Comparison of ENCODE assay signal across 9 cellular contexts in the genomic region with DNA sequence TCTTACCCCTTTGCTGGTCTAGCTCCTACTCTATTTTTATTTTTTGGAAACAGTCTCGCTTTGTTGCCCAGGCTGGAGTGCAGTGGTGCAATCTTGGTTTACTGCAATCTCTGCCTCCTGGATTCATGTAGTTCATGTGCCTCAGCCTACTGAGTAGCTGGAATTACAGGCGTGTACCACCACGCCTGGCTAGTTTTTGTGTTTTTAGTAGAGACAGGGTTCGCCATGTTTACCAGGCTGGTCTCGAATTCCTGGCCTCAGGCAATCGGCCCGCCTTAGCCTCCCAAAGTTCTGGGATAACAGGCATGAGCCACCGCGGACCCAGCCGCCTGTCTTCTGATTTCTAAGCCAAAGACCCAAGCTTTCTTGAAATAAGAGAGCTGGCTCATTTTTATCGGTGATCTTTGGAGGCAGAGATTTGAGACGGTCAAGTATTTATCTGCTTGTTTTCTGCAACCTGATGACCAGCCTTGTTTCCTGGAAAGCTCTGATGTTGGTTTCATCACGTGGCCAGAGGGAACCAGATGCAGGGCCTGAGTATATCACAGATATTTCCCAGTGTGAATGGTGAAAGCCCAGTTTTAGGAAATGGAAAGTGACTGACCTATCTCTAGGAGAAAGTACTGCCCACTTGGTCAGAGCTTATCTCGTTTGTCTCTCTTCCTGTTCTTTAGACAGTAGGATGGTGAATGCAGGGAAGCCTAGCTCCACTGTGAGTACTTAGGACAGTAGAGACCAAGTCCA. TPM values are rescaled to one million over a fixed set of nuclear protein-coding genes. Genes with fewer than 3 reads are reported as not detected.
DNase-seq lines count a peak whose midpoint lies in the region; ATAC-seq and TF ChIP-seq lines count a peak whose summit lies in the region.
"Had no signal": no experiment of that assay in that cellular context is flagged by ENCODE, and none has a peak within 500 bp of the region (broad histone marks: within the 10 kb centered on the region; RNA-seq: fewer than 3 reads in every experiment).

No MANE protein-coding gene starts in this region.

- H3K36me3 ChIP-seq in transverse colon: peaks cover 0 to 15% (median 5%) of the 10 kb centered on the region in 4 donors
- H3K36me3 ChIP-seq in effector memory CD4-positive, alpha-beta T cell (ENCODE audit: control insufficient read depth, insufficient read depth, low read length): peaks cover 2% of the 10 kb centered on the region

- H3K27me3 Mint-ChIP-seq in CD14-positive monocyte (ENCODE audit: low read depth in 3 of 3) (no peaks in the 10 kb centered on the region), T-cell (no peaks in the 10 kb centered on the region)
- H3K27me3 Mint-ChIP-seq in naive thymus-derived CD8-positive, alpha-beta T cell: no peaks in the 10 kb centered on the region

- CTCF ChIA-PET in T-cell (lab: Charles Lee): interaction anchor here in 1 of 2 donors (1.5 kb wide), 1 partner anchor 27 kb away, joined by 3 read pairs; no protein-coding TSS in a partner anchor

- in situ Hi-C loops in transverse colon (cut with MboI; ENCODE audit: low pct_ligation_motif_present in 1 of 4, low pct_unique_long_range_greater_than_20kb in 1 of 4, low sequenced_read_pairs in 3 of 4): no loop called here

- H3K4me1 Mint-ChIP-seq in CD14-positive monocyte (peaks cover 7% of the 10 kb centered on the region), T-cell (peaks cover 2 to 9% (median 6%) of the 10 kb centered on the region in 3 donors)
- peaks cover 4 to 18% (median 10%) of the 10 kb centered on the region in 4 donors for H3K4me1 Mint-ChIP-seq in naive thymus-derived CD8-positive, alpha-beta T cell

- DNase-seq in CD14-positive monocyte (ENCODE audit: low spot score): no peak
- no peak for DNase-seq in T-cell
- DNase-seq in fibroblast of mammary gland (ENCODE audit: low read depth): peak; percentile 65
- no peak for DNase-seq in naive thymus-derived CD8-positive, alpha-beta T cell
- no peak for DNase-seq in transverse colon
- DNase-seq in effector memory CD4-positive, alpha-beta T cell: no peak
- DNase-seq in activated naive CD4-positive, alpha-beta T cell treated with anti-CD3 and anti-CD28 coated beads, Interleukin-2, amount 50 U/mL, for 72 hours (ENCODE audit: low spot score in 2 of 2): no peak
- no peak for DNase-seq in DMS114 treated with DMSO at 0.1 percent for 48 hours (lab: John Stamatoyannopoulos, UW; ENCODE audit: unreplicated experiment)
- DNase-seq: activated gamma-delta T cell had no signal

- no peak for TF ChIP-seq POLR2A in transverse colon (IDR thresholded peaks at IDR 0.05)

- no peak for TF ChIP-seq CTCF in CD14-positive monocyte (IDR thresholded peaks at IDR 0.05)
- TF ChIP-seq CTCF in fibroblast of mammary gland (conservative IDR thresholded peaks at IDR 0.05; ENCODE audit: control insufficient read depth, insufficient read depth, low read depth, low read length): no peak
- no peak for TF ChIP-seq CTCF in transverse colon (IDR thresholded peaks at IDR 0.05)

- 50 to 83% methylated on average over 1 to 14 of the region's 14 CpGs for WGBS in transverse colon (ENCODE audit: low coverage in 1 of 2), 2 donors

- H3K9me3 Mint-ChIP-seq in CD14-positive monocyte: peaks cover 0 to 3% (median 0%) of the 10 kb centered on the region in 7 donors
- H3K9me3 Mint-ChIP-seq in T-cell: no peaks in the 10 kb centered on the region
- H3K9me3 Mint-ChIP-seq in naive thymus-derived CD8-positive, alpha-beta T cell: no peaks in the 10 kb centered on the region
- H3K9me3 Mint-ChIP-seq in activated naive CD4-positive, alpha-beta T cell treated with anti-CD3 and anti-CD28 coated beads, Interleukin-2, amount 50 U/mL, for 72 hours: no peaks in the 10 kb centered on the region

- H3K27ac Mint-ChIP-seq in CD14-positive monocyte (peak overlapping the region in 4 of 7 donors; percentile 11 to 42 (median 35)), T-cell (peak overlapping the region; percentile 72 to 77)
- H3K27ac Mint-ChIP-seq in naive thymus-derived CD8-positive, alpha-beta T cell: peak overlapping the region in 9 of 10 donors; percentile 53 to 89 (median 72)
- H3K27ac Mint-ChIP-seq in activated naive CD4-positive, alpha-beta T cell treated with anti-CD3 and anti-CD28 coated beads, Interleukin-2, amount 50 U/mL, for 72 hours: peak overlapping the region in 1 of 2 donors; percentile 57

- H3K9me3 ChIP-seq in transverse colon: no peaks in the 10 kb centered on the region
- no peaks in the 10 kb centered on the region for H3K9me3 ChIP-seq in effector memory CD4-positive, alpha-beta T cell (ENCODE audit: control insufficient read depth, low read length)

- H3K36me3 Mint-ChIP-seq in CD14-positive monocyte (peaks cover 28 to 43% of the 10 kb centered on the region in 2 donors), T-cell (peaks cover 11% of the 10 kb centered on the region)
- peaks cover 0 to 31% (median 3%) of the 10 kb centered on the region in 3 donors for H3K36me3 Mint-ChIP-seq in naive thymus-derived CD8-positive, alpha-beta T cell
- no peaks in the 10 kb centered on the region for H3K36me3 Mint-ChIP-seq in activated naive CD4-positive, alpha-beta T cell treated with anti-CD3 and anti-CD28 coated beads, Interleukin-2, amount 50 U/mL, for 72 hours

- H3K27ac ChIP-seq in transverse colon: peak overlapping the region in 2 of 4 donors; percentile 1 to 17
- no peak overlapping the region for H3K27ac ChIP-seq in effector memory CD4-positive, alpha-beta T cell (ENCODE audit: insufficient read depth, low read length, poor library complexity, severe bottlenecking)

- no peak overlapping the region for H3K4me3 ChIP-seq in fibroblast of mammary gland (ENCODE audit: control insufficient read depth, low read depth, low read length)
- H3K4me3 ChIP-seq in transverse colon: no peak overlapping the region
- H3K4me3 ChIP-seq in effector memory CD4-positive, alpha-beta T cell (ENCODE audit: insufficient read depth, low read depth, low read length, poor library complexity, severe bottlenecking): no peak overlapping the region

- no peak for TF ChIP-seq EP300 in transverse colon (IDR thresholded peaks at IDR 0.05; ENCODE audit: low read depth)

- no peaks in the 10 kb centered on the region for H3K27me3 ChIP-seq in transverse colon
- H3K27me3 ChIP-seq in effector memory CD4-positive, alpha-beta T cell (replicated peaks; ENCODE audit: control insufficient read depth, insufficient read depth, low read length, poor library complexity, severe bottlenecking): no peaks in the 10 kb centered on the region

- POLR2A ChIA-PET in T-cell (lab: Charles Lee): no interaction called here
- POLR2A ChIA-PET in naive thymus-derived CD8-positive, alpha-beta T cell (lab: Charles Lee): interaction anchor here (1.4 to 1.5 kb wide), 2 partner anchors 29 to 39 kb away, joined by 3 to 4 read pairs; partner anchors contain the start of gene PAFAH1B2

- intact Hi-C loops in CD14-positive monocyte (cut with micrococcal nuclease) (no loop called here), transverse colon (cut with DNase I; ENCODE audit: low total_unique reads) (no loop called here)

- no peak overlapping the region for H3K4me3 Mint-ChIP-seq in CD14-positive monocyte
- H3K4me3 Mint-ChIP-seq in T-cell: no peak overlapping the region
- no peak overlapping the region for H3K4me3 Mint-ChIP-seq in naive thymus-derived CD8-positive, alpha-beta T cell

- H3K4me1 ChIP-seq in transverse colon: peaks cover 4 to 10% (median 6%) of the 10 kb centered on the region in 4 donors
- peaks cover under 1% of the 10 kb centered on the region for H3K4me1 ChIP-seq in effector memory CD4-positive, alpha-beta T cell (ENCODE audit: control insufficient read depth, insufficient read depth, low read length, poor library complexity, severe bottlenecking)

- ATAC-seq in T-cell (replicated peaks in 1 of 4): no peak
- ATAC-seq in naive thymus-derived CD8-positive, alpha-beta T cell: no peak
- no peak for ATAC-seq in activated naive CD4-positive, alpha-beta T cell treated with anti-CD3 and anti-CD28 coated beads, Interleukin-2, amount 50 U/mL, for 72 hours

RNA-seq across cellular contexts. Expression of gene SIDT2, which starts 5.7 kb away (rescaled TPM):
- polyA plus RNA-seq in CD14-positive monocyte: 10 to 100 TPM; 21.8 to 41.8 TPM
- 100 to 1,000 TPM in 2 of 5 donors, 10 to 100 TPM in 3; 46.3 to 110 (median 59.5) TPM for total RNA-seq in T-cell
- total RNA-seq in naive thymus-derived CD8-positive, alpha-beta T cell: 10 to 100 TPM; 48.0 to 63.0 TPM
- polyA plus RNA-seq in naive thymus-derived CD8-positive, alpha-beta T cell: 1 to 10 TPM; 2.3 to 3.1 (median 2.3) TPM
- total RNA-seq in transverse colon: 10 to 100 TPM; 68.1 to 95.0 (median 78.2) TPM
- 10 to 100 TPM; 20.9 to 32.0 TPM for total RNA-seq in activated naive CD4-positive, alpha-beta T cell treated with anti-CD3 and anti-CD28 coated beads, Interleukin-2, amount 50 U/mL, for 72 hours

RNA-seq across cellular contexts. Expression of gene TAGLN, which starts 26.3 kb away (rescaled TPM):
- 1 to 10 TPM; 3.6 to 4.0 TPM for polyA plus RNA-seq in CD14-positive monocyte
- total RNA-seq in T-cell (10 to 100 TPM in 4 of 5 donors, 1 to 10 TPM in 1; 8.5 to 19.7 (median 13.4) TPM), transverse colon (1,000 to 10,000 TPM in 3 of 4 donors, 100 to 1,000 TPM in 1; 899 to 4,235 (median 1,393) TPM)
- total RNA-seq in naive thymus-derived CD8-positive, alpha-beta T cell: 10 to 100 TPM; 12.1 to 14.4 TPM
- under 1 TPM; 0.13 to 0.51 (median 0.21) TPM for polyA plus RNA-seq in naive thymus-derived CD8-positive, alpha-beta T cell
- 1 to 10 TPM; 1.5 to 5.4 TPM for total RNA-seq in activated naive CD4-positive, alpha-beta T cell treated with anti-CD3 and anti-CD28 coated beads, Interleukin-2, amount 50 U/mL, for 72 hours

RNA-seq across cellular contexts. Expression of gene PAFAH1B2, which starts 28.8 kb away (rescaled TPM):
- polyA plus RNA-seq in CD14-positive monocyte: 10 to 100 TPM; 23.7 to 25.1 TPM
- total RNA-seq in T-cell (10 to 100 TPM; 44.1 to 55.9 (median 55.6) TPM), transverse colon (10 to 100 TPM; 18.1 to 90.8 (median 78.3) TPM)
- total RNA-seq in naive thymus-derived CD8-positive, alpha-beta T cell: 10 to 100 TPM; 59.2 to 60.5 TPM
- 10 to 100 TPM; 14.4 to 19.5 (median 18.3) TPM for polyA plus RNA-seq in naive thymus-derived CD8-positive, alpha-beta T cell
- total RNA-seq in activated naive CD4-positive, alpha-beta T cell treated with anti-CD3 and anti-CD28 coated beads, Interleukin-2, amount 50 U/mL, for 72 hours: 10 to 100 TPM; 63.4 to 64.5 TPM

RNA-seq across cellular contexts. Expression of gene PCSK7, which starts 59.0 kb away (rescaled TPM):
- polyA plus RNA-seq in CD14-positive monocyte: 1 to 10 TPM; 6.1 to 9.5 TPM
- 100 to 1,000 TPM; 300 to 368 (median 336) TPM for total RNA-seq in T-cell
- 100 to 1,000 TPM; 277 to 296 TPM for total RNA-seq in naive thymus-derived CD8-positive, alpha-beta T cell
- 10 to 100 TPM; 32.6 to 60.6 (median 47.8) TPM for polyA plus RNA-seq in naive thymus-derived CD8-positive, alpha-beta T cell
- total RNA-seq in transverse colon: 100 to 1,000 TPM; 182 to 432 (median 204) TPM
- 100 to 1,000 TPM; 126 to 201 TPM for total RNA-seq in activated naive CD4-positive, alpha-beta T cell treated with anti-CD3 and anti-CD28 coated beads, Interleukin-2, amount 50 U/mL, for 72 hours

RNA-seq across cellular contexts. Expression of gene RNF214, which starts 59.6 kb away (rescaled TPM):
- 1 to 10 TPM; 6.4 to 7.8 TPM for polyA plus RNA-seq in CD14-positive monocyte
- 10 to 100 TPM; 21.6 to 31.7 (median 30.5) TPM for total RNA-seq in T-cell
- 10 to 100 TPM; 28.8 to 30.3 TPM for total RNA-seq in naive thymus-derived CD8-positive, alpha-beta T cell
- 10 to 100 TPM in 1 of 3 donors, 1 to 10 TPM in 2; 7.5 to 11.6 (median 9.3) TPM for polyA plus RNA-seq in naive thymus-derived CD8-positive, alpha-beta T cell
- total RNA-seq in transverse colon: 100 to 1,000 TPM in 1 of 4 donors, 10 to 100 TPM in 3; 11.1 to 139 (median 14.5) TPM
- 10 to 100 TPM; 13.3 to 21.6 TPM for total RNA-seq in activated naive CD4-positive, alpha-beta T cell treated with anti-CD3 and anti-CD28 coated beads, Interleukin-2, amount 50 U/mL, for 72 hours

Comparison
In these comparisons a context has a peak if more than half of its experiments do, and no peak if none do; other contexts are left out.
1. RNA of gene TAGLN, which starts 26.3 kb away (total RNA-seq): 899 to 4,235 TPM in transverse colon; 12.1 to 14.4 TPM in naive thymus-derived CD8-positive, alpha-beta T cell, 8.5 to 19.7 TPM in T-cell and 1.5 to 5.4 TPM in activated naive CD4-positive, alpha-beta T cell treated with anti-CD3 and anti-CD28 coated beads, Interleukin-2, amount 50 U/mL, for 72 hours; every median in the first group is over 10 times any median in the second.